In genomic region chr9:75890541-75891276, GRCh38 we compare ENCODE assay signal across 8 cellular contexts. TPM values are rescaled to one million over a fixed set of nuclear protein-coding genes. Genes with fewer than 3 reads are reported as not detected.
DNase-seq lines count a peak whose midpoint lies in the region; ATAC-seq and TF ChIP-seq lines count a peak whose summit lies in the region.

PCSK5 (plus strand) TSS chr9:75890673; CDS start chr9:75891182, 509 bp downstream.

- ATAC-seq in GM19351 (IDR thresholded peaks at IDR 0.05; ENCODE audit: unreplicated experiment) (peak; percentile 84), HG03558 (IDR thresholded peaks at IDR 0.05; ENCODE audit: extremely low read depth, unreplicated experiment) (peak; percentile 53), mucosa of descending colon (peak; percentile 93)

- intact Hi-C loops in mucosa of descending colon (cut with DNase I, micrococcal nuclease) = no loop called here

- peak within 1 kb of the TSS; percentile 70 for H3K4me3 ChIP-seq in mucosa of descending colon

- no peaks in the 10 kb centered on the region for H3K9me3 ChIP-seq in mucosa of descending colon

- H3K27ac ChIP-seq in epithelial cell of prostate = peak within 1 kb of the TSS; percentile 60

- DNase-seq in AG08395 (ENCODE audit: low spot score) (peak; percentile 87), NOMO-1 treated with dmso at 0.1 percent for 144 hours (lab: John Stamatoyannopoulos, UW; ENCODE audit: unreplicated experiment) (peak; percentile 68), epithelial cell of prostate (ENCODE audit: low read depth, low spot score) (peak; percentile 59), mucosa of descending colon (peak; percentile 92 to 96 (median 95))
- DNase-seq in activated T-cell treated with anti-CD3 and anti-CD28 coated beads, Interleukin-2, amount 50 U/mL, for 1 hour = peak; percentile 83
- peak; percentile 74 for DNase-seq in stimulated activated CD8-positive, alpha-beta memory T cell treated with anti-CD3 and anti-CD28 coated beads, Interleukin-15, amount 100 ng/mL, for 48 hours (ENCODE audit: low read depth in 2 of 2)

- H3K4me1 ChIP-seq in mucosa of descending colon (ENCODE audit: low read depth) = peaks cover 14% of the 10 kb centered on the region

- H3K36me3 ChIP-seq in mucosa of descending colon (ENCODE audit: low read depth) = no peaks in the 10 kb centered on the region

- no peak for TF ChIP-seq CTCF in mucosa of descending colon (IDR thresholded peaks at IDR 0.05)

RNA-seq across cellular contexts. Expression of gene PCSK5, which starts in this region (rescaled TPM):
- 10 to 100 TPM; 44.3 to 82.0 (median 53.3) TPM for total RNA-seq in mucosa of descending colon

Comparison
In these comparisons a context has a peak if more than half of its experiments do, and no peak if none do; other contexts are left out.
1. Peak in every context shown above with its lines: DNase-seq, ATAC-seq, H3K4me3 ChIP-seq and H3K27ac ChIP-seq.